In genomic region chr1:92929461-92929860, GRCh38 we compare ENCODE assay signal across 17 cellular contexts. TPM values are rescaled to one million over a fixed set of nuclear protein-coding genes. Genes with fewer than 3 reads are reported as not detected.
DNase-seq lines count a peak whose midpoint lies in the region; ATAC-seq and TF ChIP-seq lines count a peak whose summit lies in the region.
"Had no signal": no experiment of that assay in that cellular context is flagged by ENCODE, and none has a peak within 500 bp of the region (broad histone marks: within the 10 kb centered on the region; RNA-seq: fewer than 3 reads in every experiment).

No MANE protein-coding gene starts in this region.

- intact Hi-C loops in dorsolateral prefrontal cortex (cut with DNase I) = no loop called here

- H3K27ac ChIP-seq in dorsolateral prefrontal cortex = peak overlapping the region in 31 of 59 donors; percentile 2 to 61 (median 36)
- H3K27ac ChIP-seq: ascending aorta, tibial artery had no signal

- TF ChIP-seq CTCF in GM20000 (IDR thresholded peaks at IDR 0.05; ENCODE audit: extremely low read depth, missing control alignments) (no peak), dorsolateral prefrontal cortex (IDR thresholded peaks at IDR 0.05 in 54 of 56, conservative IDR thresholded peaks at IDR 0.05 in 2 of 56; ENCODE audit: low read depth in 1 of 56, partially characterized antibody in 56 of 56) (no peak), omental fat pad (IDR thresholded peaks at IDR 0.05) (no peak)

- in situ Hi-C loops in G401 (cut with HindIII; ENCODE audit: low sequenced_read_pairs) = no loop called here

- no peak overlapping the region for H3K4me3 ChIP-seq in dorsolateral prefrontal cortex
- H3K4me3 ChIP-seq: ascending aorta, tibial artery had no signal

- DNase-seq in GM20000 (ENCODE audit: low spot score) = peak; percentile 19
- no peak for DNase-seq in dorsolateral prefrontal cortex
- no peak for DNase-seq in G401 (ENCODE audit: low spot score)
- DNase-seq in omental fat pad (ENCODE audit: low spot score) = no peak
- DNase-seq in activated gamma-delta T cell (lab: John Stamatoyannopoulos, UW) = no peak
- DNase-seq in glomerular visceral epithelial cell (ENCODE audit: extremely low spot score) = no peak
- DNase-seq: activated CD4-positive, CD25-positive, alpha-beta regulatory T cell; activated T-cell treated with anti-CD3 and anti-CD28 coated beads, Interleukin-2, amount 50 U/mL, for 48 hours; Kasumi-1; mesenchymal stem cell; NCI-H2081; nucleus accumbens; SK-N-SH; tibial artery had no signal

- ATAC-seq in GM18498 (IDR thresholded peaks at IDR 0.05; ENCODE audit: unreplicated experiment) (peak; percentile 53), HG03108 (IDR thresholded peaks at IDR 0.05; ENCODE audit: unreplicated experiment) (peak; percentile 50), omental fat pad (ENCODE audit: low FRiP score) (no peak)

- no peaks in the 10 kb centered on the region for H3K27me3 ChIP-seq in dorsolateral prefrontal cortex
- H3K27me3 ChIP-seq: ascending aorta, tibial artery had no signal

RNA-seq across cellular contexts. Expression of gene DIPK1A, which starts 31.8 kb away (rescaled TPM):
- total RNA-seq in dorsolateral prefrontal cortex (10 to 100 TPM; 19.2 to 62.8 (median 43.8) TPM), omental fat pad (10 to 100 TPM in 3 of 4 donors, 1 to 10 TPM in 1; 9.1 to 27.2 (median 18.3) TPM)
- 3.2 and 4.2 TPM in 2 replicates for total RNA-seq in G401 (2014; rRNA removed; shearing (Covaris generic))
